9 cellular contexts compared by ENCODE assay signal in genomic region chr12:108856170-108856427, GRCh38. TPM values are rescaled to one million over a fixed set of nuclear protein-coding genes. Genes with fewer than 3 reads are reported as not detected.
DNase-seq lines count a peak whose midpoint lies in the region; ATAC-seq, FAIRE-seq and TF ChIP-seq lines count a peak whose summit lies in the region.
"Had no signal": no experiment of that assay in that cellular context is flagged by ENCODE, and none has a peak within 500 bp of the region (broad histone marks: within the 10 kb centered on the region; RNA-seq: fewer than 3 reads in every experiment).

No MANE protein-coding gene starts in this region.

- TF ChIP-seq EP300 in HepG2 (IDR thresholded peaks at IDR 0.05; ENCODE audit: low read depth in 2 of 2, low read length in 2 of 2) (no peak), HepG2 (CRISPR knock-in tag; IDR thresholded peaks at IDR 0.05; ENCODE audit: borderline replicate concordance) (no peak)

- BruUV-seq in HepG2 (replicated peaks; lab: Mats Ljungman, UMichigan), result no TSS peak

- H3K4me1 ChIP-seq in HepG2 (ENCODE audit: insufficient read depth, low read length) (peaks cover 32% of the 10 kb centered on the region), testis (peaks cover 37% of the 10 kb centered on the region)

- peak overlapping the region; percentile 95 for H3K4me2 ChIP-seq in HepG2 (ENCODE audit: low read depth, low read length)

- CTCF ChIA-PET in HepG2 (lab: Yijun Ruan, JAX; ENCODE audit: low intra/inter-chr PET ratio, low total read pairs), result no interaction called here

- no peak for FAIRE-seq in HepG2 (lab: Jason Lieb, UNC)

- POLR2A ChIA-PET in HepG2 (lab: Yijun Ruan, JAX), result no interaction called here

- no peak overlapping the region for H2AFZ ChIP-seq in HepG2 (ENCODE audit: low read length)

- H3K27ac ChIP-seq in HepG2 (ENCODE audit: extremely low read length, insufficient read depth, low read length) (peak overlapping the region; percentile 52), testis (peak overlapping the region; percentile 63 to 88)

- H3K27ac Mint-ChIP-seq in T-helper 2 cell treated with Interferon-gamma antibody and Interleukin-4, amounts not matched to agents 5 μg/mL and 100 μg/mL, for 36 hours, result peak overlapping the region; percentile 92

- DNase-seq in T-helper 2 cell treated with Interferon-gamma antibody and Interleukin-4, amounts not matched to agents 5 μg/mL and 100 μg/mL, for 36 hours (ENCODE audit: low spot score), result no peak
- DNase-seq in T-helper 2 cell (no peak), astrocyte of the cerebellum (ENCODE audit: low read depth) (no peak), HepG2 (ENCODE audit: low spot score) (no peak), testis (no peak), SHP77 (lab: John Stamatoyannopoulos, UW) (no peak)
- DNase-seq in stimulated activated CD4-positive, alpha-beta T cell treated with anti-CD3 and anti-CD28 coated beads, Interleukin-2, amount 100 ng/mL, for 48 hours, result no peak

- no peaks in the 10 kb centered on the region for H3K27me3 Mint-ChIP-seq in T-helper 2 cell treated with Interferon-gamma antibody and Interleukin-4, amounts not matched to agents 5 μg/mL and 100 μg/mL, for 36 hours (ENCODE audit: low read depth)

- H3K4me3 ChIP-seq in astrocyte of the cerebellum (ENCODE audit: low read depth, low read length) (peak overlapping the region; percentile 99), HepG2 (replicated peaks in 1 of 3; ENCODE audit: insufficient read depth in 1 of 3, low read depth in 2 of 3, low read length in 3 of 3) (peak overlapping the region; percentile 57 to 89 (median 70)), testis (peak overlapping the region; percentile 71 to 77)

- peak overlapping the region; percentile 80 for H3K9ac ChIP-seq in HepG2 (ENCODE audit: insufficient read depth, low read depth, low read length)

- peak overlapping the region; percentile 85 for H3K4me3 Mint-ChIP-seq in T-helper 2 cell treated with Interferon-gamma antibody and Interleukin-4, amounts not matched to agents 5 μg/mL and 100 μg/mL, for 36 hours

- H3K36me3 ChIP-seq in HepG2 (replicated peaks in 1 of 2; ENCODE audit: control insufficient read depth in 1 of 2, insufficient read depth in 2 of 2, low read length in 2 of 2), result peaks cover 1 to 6% of the 10 kb centered on the region in 2 experiments; a peak in 2 of 5 replicates
- H3K36me3 ChIP-seq in testis (ENCODE audit: low read depth, missing control alignments), result no peaks in the 10 kb centered on the region

- TF ChIP-seq POLR2A in HepG2 (IDR thresholded peaks at IDR 0.05; ENCODE audit: insufficient read depth in 1 of 2, low read depth in 2 of 2, low read length in 2 of 2) (no peak), testis (IDR thresholded peaks at IDR 0.05) (no peak)

- peaks cover 29% of the 10 kb centered on the region for H3K36me3 Mint-ChIP-seq in T-helper 2 cell treated with Interferon-gamma antibody and Interleukin-4, amounts not matched to agents 5 μg/mL and 100 μg/mL, for 36 hours (ENCODE audit: low read depth)

- WGBS in HepG2 (ENCODE audit: low lambda C conversion rate), result 0% methylated on average over 4 of the region's 6 CpGs
- WGBS in testis, 2 donors, result 0 to 5% methylated on average over 4 to 6 of the region's 6 CpGs

- peaks cover 3% of the 10 kb centered on the region for H3K9me3 Mint-ChIP-seq in T-helper 2 cell treated with Interferon-gamma antibody and Interleukin-4, amounts not matched to agents 5 μg/mL and 100 μg/mL, for 36 hours

- in situ Hi-C loops in astrocyte of the cerebellum (cut with HindIII; ENCODE audit: low sequenced_read_pairs) (no loop called here), HepG2 (cut with HindIII; ENCODE audit: extremely low pct_ligation_motif_present, low pct_unique_long_range_greater_than_20kb) (no loop called here)

- peaks cover 45% of the 10 kb centered on the region for H3K4me1 Mint-ChIP-seq in T-helper 2 cell treated with Interferon-gamma antibody and Interleukin-4, amounts not matched to agents 5 μg/mL and 100 μg/mL, for 36 hours (ENCODE audit: low read depth)

- TF ChIP-seq RAD21 in HepG2 (CRISPR knock-in tag; IDR thresholded peaks at IDR 0.05), result no peak

- H3K27me3 ChIP-seq in HepG2 (ENCODE audit: control insufficient read depth in 1 of 2, insufficient read depth in 2 of 2, low read length in 2 of 2) (peaks cover 4 to 6% of the 10 kb centered on the region in 2 experiments; a peak in 1 of 5 replicates), testis (no peaks in the 10 kb centered on the region)

- H3K79me2 ChIP-seq in HepG2 (ENCODE audit: insufficient read depth, low read length), result peaks cover 14% of the 10 kb centered on the region

- peaks cover 3% of the 10 kb centered on the region; the same call in 1 of the 2 replicates for H4K20me1 ChIP-seq in HepG2 (ENCODE audit: insufficient read depth, low read length)

- TF ChIP-seq CTCF in astrocyte of the cerebellum (IDR thresholded peaks at IDR 0.05; ENCODE audit: low read depth, low read length, missing control alignments) (no peak), HepG2 (CRISPR knock-in tag; IDR thresholded peaks at IDR 0.05) (no peak), testis (IDR thresholded peaks at IDR 0.05) (no peak)

- H3K9me3 ChIP-seq in HepG2 (ENCODE audit: low read length) (no peaks in the 10 kb centered on the region), testis (no peaks in the 10 kb centered on the region)

- intact Hi-C loops in HepG2 (cut with micrococcal nuclease; ENCODE audit: unreplicated experiment) (loop anchor here (1.0 to 5.0 kb wide), 2 partner anchors 95 to 294 kb away; partner anchors contain the start of genes ISCU and SART3), testis (cut with DNase I; ENCODE audit: low total_unique reads) (loop anchor here (10.0 kb wide), 1 partner anchor 191 kb away; no protein-coding TSS in a partner anchor)

- ATAC-seq in HepG2, result peak; percentile 61
- ATAC-seq in GM19463 (IDR thresholded peaks at IDR 0.05; ENCODE audit: unreplicated experiment), result no peak

TF ChIP-seq in HepG2, 621 proteins besides CTCF, POLR2A, EP300 and RAD21 (continues in another document):
- TF ChIP-seq ZNF816 (CRISPR knock-in tag; IDR thresholded peaks at IDR 0.05; ENCODE audit: borderline replicate concordance), result no peak
- TF ChIP-seq ZFY (CRISPR knock-in tag; IDR thresholded peaks at IDR 0.05), result peak; percentile 63
- TF ChIP-seq HDAC6 (IDR thresholded peaks at IDR 0.05; ENCODE audit: low read depth, low read length), result no peak
- no peak for TF ChIP-seq ZBTB21 (CRISPR knock-in tag; IDR thresholded peaks at IDR 0.05)

RNA-seq across cellular contexts. Expression of gene SSH1, which starts 1.3 kb away (rescaled TPM):
- total RNA-seq in HepG2 (2016; rRNA removed; fragmentation: Illumina TruSeq; extraction: Trizol) (4.5 and 4.8 TPM in 2 replicates), testis (10 to 100 TPM; 29.1 to 31.5 TPM)
- 3.0 and 3.8 TPM in 2 replicates for total RNA-seq in HepG2 (2016; cell fraction: cytosol; rRNA removed; fragmentation: Illumina TruSeq; extraction: Trizol; ENCODE audit: low read depth)
- total RNA-seq in HepG2 (2016; cell fraction: insoluble cytoplasmic fraction; rRNA removed; fragmentation: Illumina TruSeq; extraction: Trizol), result 4.2 and 4.4 TPM in 2 replicates
- total RNA-seq in HepG2 (2016; cell fraction: membrane; rRNA removed; fragmentation: Illumina TruSeq; extraction: Trizol), result 7.9 and 8.2 TPM in 2 replicates
- 7.0 and 7.7 TPM in 2 replicates for total RNA-seq in HepG2 (2016; cell fraction: nucleus; rRNA removed; fragmentation: Illumina TruSeq; extraction: Trizol)
- polyA plus RNA-seq in HepG2 (2011; rRNA removed) (4.3 and 4.9 TPM in 2 replicates), testis (ENCODE audit: insufficient read depth, low read depth, low replicate concordance) (18.9 TPM)
- polyA plus RNA-seq in HepG2 (2011; cell fraction: cytosol; rRNA removed), result 3.1 TPM in 2 replicates
- 5.7 and 6.9 TPM in 2 replicates for polyA plus RNA-seq in HepG2 (2011; cell fraction: nucleus; rRNA removed)
- 3.6 and 4.3 TPM in 2 replicates for polyA plus RNA-seq in HepG2 (2012)
- polyA plus RNA-seq in HepG2 (2016; cell fraction: cytosol; fragmentation: Illumina TruSeq; extraction: Trizol; ENCODE audit: low read depth), result 3.1 and 3.9 TPM in 2 replicates
- polyA plus RNA-seq in HepG2 (2016; cell fraction: insoluble cytoplasmic fraction; fragmentation: Illumina TruSeq; extraction: Trizol; ENCODE audit: low read depth), result 4.8 and 5.2 TPM in 2 replicates
- polyA plus RNA-seq in HepG2 (2016; cell fraction: membrane; fragmentation: Illumina TruSeq; extraction: Trizol; ENCODE audit: low read depth), result 5.0 and 6.1 TPM in 2 replicates
- polyA plus RNA-seq in HepG2 (2016; cell fraction: nucleus; fragmentation: Illumina TruSeq; extraction: Trizol; ENCODE audit: insufficient read depth, low read depth), result 5.5 and 5.7 TPM in 2 replicates
- 14.1 and 22.8 TPM in 2 replicates for polyA minus RNA-seq in HepG2 (2011; rRNA and poly(A)+ RNA removed; ENCODE audit: low replicate concordance)
- 4.2 and 5.0 TPM in 2 replicates for polyA minus RNA-seq in HepG2 (2011; cell fraction: cytosol; rRNA and poly(A)+ RNA removed)
- 8.1 and 8.6 TPM in 2 replicates for polyA minus RNA-seq in HepG2 (2011; cell fraction: nucleus; rRNA and poly(A)+ RNA removed)

RNA-seq across cellular contexts. Expression of gene DAO, which starts 23.8 kb away (rescaled TPM):
- 0.82 and 1.1 TPM in 2 replicates for total RNA-seq in HepG2 (2016; rRNA removed; fragmentation: Illumina TruSeq; extraction: Trizol)
- total RNA-seq in HepG2 (2016; cell fraction: cytosol; rRNA removed; fragmentation: Illumina TruSeq; extraction: Trizol; ENCODE audit: low read depth), result 0.44 and 0.51 TPM in 2 replicates
- total RNA-seq in HepG2 (2016; cell fraction: insoluble cytoplasmic fraction; rRNA removed; fragmentation: Illumina TruSeq; extraction: Trizol), result 0.97 and 2.2 TPM in 2 replicates
- 0.79 and 1.1 TPM in 2 replicates for total RNA-seq in HepG2 (2016; cell fraction: membrane; rRNA removed; fragmentation: Illumina TruSeq; extraction: Trizol)
- total RNA-seq in HepG2 (2016; cell fraction: nucleus; rRNA removed; fragmentation: Illumina TruSeq; extraction: Trizol), result 1.0 and 1.2 TPM in 2 replicates
- polyA plus RNA-seq in HepG2 (2011; rRNA removed), result 0.34 and 0.48 TPM in 2 replicates
- polyA plus RNA-seq in HepG2 (2011; cell fraction: cytosol; rRNA removed), result 0.64 and 0.65 TPM in 2 replicates
- polyA plus RNA-seq in HepG2 (2011; cell fraction: nucleus; rRNA removed), result 0.48 and 0.59 TPM in 2 replicates
- polyA plus RNA-seq in HepG2 (2012), result 0.23 and 0.43 TPM in 2 replicates
- polyA plus RNA-seq in HepG2 (2016; cell fraction: cytosol; fragmentation: Illumina TruSeq; extraction: Trizol; ENCODE audit: low read depth), result 0.54 and 0.55 TPM in 2 replicates
- 1.6 and 1.7 TPM in 2 replicates for polyA plus RNA-seq in HepG2 (2016; cell fraction: insoluble cytoplasmic fraction; fragmentation: Illumina TruSeq; extraction: Trizol; ENCODE audit: low read depth)
- 0.45 and 0.80 TPM in 2 replicates for polyA plus RNA-seq in HepG2 (2016; cell fraction: membrane; fragmentation: Illumina TruSeq; extraction: Trizol; ENCODE audit: low read depth)
- 1.6 and 1.7 TPM in 2 replicates for polyA plus RNA-seq in HepG2 (2016; cell fraction: nucleus; fragmentation: Illumina TruSeq; extraction: Trizol; ENCODE audit: insufficient read depth, low read depth)
- polyA minus RNA-seq in HepG2 (2011; rRNA and poly(A)+ RNA removed; ENCODE audit: low replicate concordance), result 0.68 TPM in 1 of 2 replicates, not detected in the other
- polyA minus RNA-seq in HepG2 (2011; cell fraction: cytosol; rRNA and poly(A)+ RNA removed), result not detected in 2 replicates
- polyA minus RNA-seq in HepG2 (2011; cell fraction: nucleus; rRNA and poly(A)+ RNA removed), result 0.52 TPM in 1 of 2 replicates, not detected in the other
- total RNA-seq in testis, result under 1 TPM; 0.79 to 0.81 TPM
- polyA plus RNA-seq in testis (ENCODE audit: insufficient read depth, low read depth, low replicate concordance), result 0.46 TPM
- total RNA-seq: HT1080 had no signal
